In the genomic region with DNA sequence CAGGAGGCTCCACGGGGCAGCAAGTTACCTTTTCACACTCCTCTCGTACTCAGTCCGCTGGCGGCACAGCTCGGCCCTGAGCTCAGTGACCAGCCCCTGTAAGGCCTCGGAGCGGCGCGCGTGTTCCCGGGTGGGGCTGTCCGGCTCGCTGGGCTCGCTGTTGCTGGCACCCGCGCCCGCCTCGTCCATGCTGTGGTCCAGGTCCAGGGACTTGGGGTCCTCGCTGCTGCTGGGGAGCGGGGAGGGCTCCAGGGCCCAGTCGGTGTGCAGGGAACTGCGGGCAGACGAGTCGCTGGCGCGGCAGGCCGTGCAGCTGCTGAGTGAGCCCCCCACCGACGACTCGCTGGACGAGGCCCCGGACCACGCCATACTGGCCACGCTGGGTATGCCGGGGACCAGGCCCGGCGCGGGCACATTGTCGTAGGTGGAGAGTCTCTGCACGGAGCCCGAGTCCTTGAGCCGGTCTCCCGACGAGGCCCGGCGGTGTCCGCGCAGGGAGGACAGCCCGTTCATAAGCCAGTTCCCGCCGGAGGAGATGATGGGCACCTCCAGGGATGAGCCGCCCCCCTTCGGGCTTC, we compare ENCODE assay signal across 23 cellular contexts.
A peak's percentile ranks its signal among the peaks of the same experiment; 100 is the strongest.
DNase-seq lines count a peak whose midpoint lies in the region; ATAC-seq and TF ChIP-seq lines count a peak whose summit lies in the region.
"Had no signal": no experiment of that assay in that cellular context is flagged by ENCODE, and none has a peak within 500 bp of the region (broad histone marks: within the 10 kb centered on the region; RNA-seq: fewer than 3 reads in every experiment).

No MANE protein-coding gene starts in this region.

- peaks cover 6 to 23% (median 7%) of the 10 kb centered on the region in 3 donors for H3K4me1 ChIP-seq in skeletal muscle tissue (ENCODE audit: control insufficient read depth in 3 of 3, insufficient read depth in 3 of 3, low read length in 3 of 3)
- H3K4me1 ChIP-seq: heart right ventricle had no signal

- H3K27me3 ChIP-seq in skeletal muscle tissue (ENCODE audit: control insufficient read depth in 3 of 3, insufficient read depth in 3 of 3, low read length in 3 of 3) = peaks cover 0 to 14% (median 3%) of the 10 kb centered on the region in 3 donors
- H3K27me3 ChIP-seq: BLaER1, heart right ventricle had no signal

- no peaks in the 10 kb centered on the region for H3K36me3 ChIP-seq in skeletal muscle tissue (ENCODE audit: control insufficient read depth in 3 of 3, insufficient read depth in 3 of 3, low read length in 3 of 3)
- H3K36me3 ChIP-seq: BLaER1 had no signal

- H3K27ac ChIP-seq in skeletal muscle tissue (ENCODE audit: low read depth, low read length) = no peak overlapping the region
- H3K27ac ChIP-seq: BLaER1, heart right ventricle, VCaP had no signal

- no peaks in the 10 kb centered on the region for H3K9me3 Mint-ChIP-seq in activated naive CD8-positive, alpha-beta T cell treated with anti-CD3 and anti-CD28 coated beads, Interleukin-2, amount 10 ng/mL, durations not matched to agents 7 days and 5 days
- no peaks in the 10 kb centered on the region for H3K9me3 Mint-ChIP-seq in activated naive CD8-positive, alpha-beta T cell treated with anti-CD3 and anti-CD28 coated beads for 36 hours

- H3K9me3 ChIP-seq in skeletal muscle tissue (ENCODE audit: control insufficient read depth in 3 of 3, low read length in 3 of 3) = no peaks in the 10 kb centered on the region
- H3K9me3 ChIP-seq: BLaER1, Caco-2, heart right ventricle, mucosa of descending colon had no signal

- DNase-seq in activated naive CD8-positive, alpha-beta T cell treated with anti-CD3 and anti-CD28 coated beads, Interleukin-2, amount 10 ng/mL, durations not matched to agents 7 days and 5 days = peak; percentile 27
- DNase-seq in activated naive CD8-positive, alpha-beta T cell treated with anti-CD3 and anti-CD28 coated beads for 36 hours = no peak
- DNase-seq in GM10266 (ENCODE audit: extremely low spot score) (peak; percentile 22), hepatic stellate cell (ENCODE audit: low spot score) (peak; percentile 0)
- no peak for DNase-seq in stimulated activated CD4-positive, alpha-beta T cell treated with anti-CD3 and anti-CD28 coated beads, Interleukin-2, amount 100 ng/mL, for 48 hours
- DNase-seq: activated T-cell treated with anti-CD3 and anti-CD28 coated beads for 4 hours; Caco-2; DMS79 treated with DMSO at 0.1 percent for 48 hours; effector memory CD4-positive, alpha-beta T cell; erythroblast; foreskin fibroblast; HFFc6; IMR-90; NCI-H2029 treated with DMSO at 0.1 percent for 48 hours; NCI-H226; NCI-H774 had no signal

- POLR2A ChIA-PET in activated naive CD8-positive, alpha-beta T cell treated with anti-CD3 and anti-CD28 coated beads, Interleukin-2, amount 10 ng/mL, durations not matched to agents 7 days and 5 days (lab: Charles Lee) = no interaction called here

- peak overlapping the region in 1 of 3 donors; percentile 33 for H3K9ac ChIP-seq in skeletal muscle tissue (ENCODE audit: low read depth in 1 of 3, low read length in 3 of 3)
- H3K9ac ChIP-seq: BLaER1 had no signal

- H3K4me1 Mint-ChIP-seq in activated naive CD8-positive, alpha-beta T cell treated with anti-CD3 and anti-CD28 coated beads, Interleukin-2, amount 10 ng/mL, durations not matched to agents 7 days and 5 days = peaks cover 7% of the 10 kb centered on the region
- H3K4me1 Mint-ChIP-seq in activated naive CD8-positive, alpha-beta T cell treated with anti-CD3 and anti-CD28 coated beads for 36 hours = no peaks in the 10 kb centered on the region

- no peaks in the 10 kb centered on the region for H3K27me3 Mint-ChIP-seq in activated naive CD8-positive, alpha-beta T cell treated with anti-CD3 and anti-CD28 coated beads, Interleukin-2, amount 10 ng/mL, durations not matched to agents 7 days and 5 days
- peaks cover 3% of the 10 kb centered on the region for H3K27me3 Mint-ChIP-seq in activated naive CD8-positive, alpha-beta T cell treated with anti-CD3 and anti-CD28 coated beads for 36 hours

- no peak overlapping the region for H3K27ac Mint-ChIP-seq in activated naive CD8-positive, alpha-beta T cell treated with anti-CD3 and anti-CD28 coated beads, Interleukin-2, amount 10 ng/mL, durations not matched to agents 7 days and 5 days
- no peak overlapping the region for H3K27ac Mint-ChIP-seq in activated naive CD8-positive, alpha-beta T cell treated with anti-CD3 and anti-CD28 coated beads for 36 hours

- no peak for TF ChIP-seq CTCF in GM10266 (IDR thresholded peaks at IDR 0.05; ENCODE audit: control insufficient read depth, insufficient read depth, low read depth, missing control alignments)

- H3K4me3 ChIP-seq in skeletal muscle tissue (ENCODE audit: low read length in 3 of 3) = peak overlapping the region in 2 of 3 donors; percentile 22 to 43
- H3K4me3 ChIP-seq: BLaER1, heart right ventricle, mucosa of descending colon had no signal

- no peak for ATAC-seq in activated naive CD8-positive, alpha-beta T cell treated with anti-CD3 and anti-CD28 coated beads, Interleukin-2, amount 10 ng/mL, durations not matched to agents 7 days and 5 days (ENCODE audit: low read depth)
- ATAC-seq in HG03442 (IDR thresholded peaks at IDR 0.05; ENCODE audit: unreplicated experiment) = no peak
- ATAC-seq in HG02840 (IDR thresholded peaks at IDR 0.05; ENCODE audit: low FRiP score, unreplicated experiment) = no peak

- no peaks in the 10 kb centered on the region for H3K36me3 Mint-ChIP-seq in activated naive CD8-positive, alpha-beta T cell treated with anti-CD3 and anti-CD28 coated beads, Interleukin-2, amount 10 ng/mL, durations not matched to agents 7 days and 5 days
- no peaks in the 10 kb centered on the region for H3K36me3 Mint-ChIP-seq in activated naive CD8-positive, alpha-beta T cell treated with anti-CD3 and anti-CD28 coated beads for 36 hours

- H3K4me3 Mint-ChIP-seq in activated naive CD8-positive, alpha-beta T cell treated with anti-CD3 and anti-CD28 coated beads, Interleukin-2, amount 10 ng/mL, durations not matched to agents 7 days and 5 days = no peak overlapping the region
- H3K4me3 Mint-ChIP-seq in activated naive CD8-positive, alpha-beta T cell treated with anti-CD3 and anti-CD28 coated beads for 36 hours = no peak overlapping the region
- H3K4me3 Mint-ChIP-seq: HFFc6 had no signal

Comparison
In these comparisons a context has a peak if more than half of its experiments do, and no peak if none do; other contexts are left out.
1. DNase-seq: peak in activated naive CD8-positive, alpha-beta T cell treated with anti-CD3 and anti-CD28 coated beads, Interleukin-2, amount 10 ng/mL, durations not matched to agents 7 days and 5 days (single experiment), GM10266 (single experiment) and hepatic stellate cell (single experiment); none in activated naive CD8-positive, alpha-beta T cell treated with anti-CD3 and anti-CD28 coated beads for 36 hours (single experiment) and stimulated activated CD4-positive, alpha-beta T cell treated with anti-CD3 and anti-CD28 coated beads, Interleukin-2, amount 100 ng/mL, for 48 hours (0 of 2).